19 cellular contexts compared by ENCODE assay signal in the genomic region with DNA sequence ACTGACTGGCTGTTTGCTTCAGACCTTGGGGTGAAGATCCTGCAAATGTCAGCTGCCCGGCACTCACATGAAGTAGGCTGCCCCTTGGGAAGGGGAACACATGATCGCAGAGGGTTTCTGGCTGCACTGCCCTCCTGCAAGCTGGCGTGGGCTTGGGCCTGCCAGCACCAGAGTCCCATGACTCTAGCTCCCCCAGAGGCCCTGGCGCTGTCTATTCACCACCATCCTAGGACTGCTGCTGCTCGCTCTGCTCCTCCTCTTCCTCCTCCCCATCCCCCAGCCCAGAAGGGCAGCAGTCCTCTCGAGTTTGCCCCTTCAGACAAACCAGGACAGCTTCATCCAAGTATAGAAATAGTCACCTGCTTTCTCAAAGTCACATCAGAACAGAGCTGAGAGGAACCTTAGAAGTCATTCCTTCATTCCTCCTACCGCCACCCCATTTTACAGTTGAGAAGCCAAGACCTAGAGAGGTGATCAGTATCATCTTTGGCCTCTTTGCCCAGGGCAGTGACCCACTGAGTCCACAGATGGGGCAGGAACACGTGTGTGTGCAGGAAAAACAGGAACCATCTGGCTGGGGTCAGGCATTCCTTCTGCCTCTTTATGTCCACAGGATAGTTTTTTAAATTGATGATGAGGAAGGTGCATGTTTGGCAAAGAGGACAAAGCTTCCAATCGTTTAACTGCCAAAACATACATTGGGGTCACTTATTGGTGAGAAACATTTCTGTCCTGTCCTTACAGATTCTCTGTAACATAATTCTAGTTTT. TPM values are rescaled to one million over a fixed set of nuclear protein-coding genes. Genes with fewer than 3 reads are reported as not detected.
DNase-seq lines count a peak whose midpoint lies in the region; ATAC-seq and TF ChIP-seq lines count a peak whose summit lies in the region.
"Had no signal": no experiment of that assay in that cellular context is flagged by ENCODE, and none has a peak within 500 bp of the region (broad histone marks: within the 10 kb centered on the region; RNA-seq: fewer than 3 reads in every experiment).

No MANE protein-coding gene starts in this region.

- peak; percentile 10 for DNase-seq in MV-4-11 (lab: John Stamatoyannopoulos, UW)
- peak; percentile 36 for DNase-seq in dermis blood vessel endothelial cell
- peak; percentile 19 to 89 for DNase-seq in lung microvascular endothelial cell (ENCODE audit: low read depth in 2 of 2)
- no peak for DNase-seq in iPS-NIHi11 (ENCODE audit: low spot score)
- DNase-seq: EL; GF-D8; KG1; NCI-H1105; NCI-H146; NCI-H2029; NCI-H2227 treated with DMSO at 0.1 percent for 48 hours; NCI-H510A treated with DMSO at 0.1 percent for 48 hours; NCI-H748 treated with DMSO at 0.1 percent for 48 hours; NK-92 treated with Interleukin-12 subunit alpha and Interleukin-12 subunit beta, amount 100 ng/mL, for 24 hours; SJCRH30 had no signal

- peak overlapping the region; percentile 67 for H3K27ac ChIP-seq in 22Rv1
- H3K27ac ChIP-seq: HL-60, SJCRH30 had no signal

- no peak for ATAC-seq in HG02840 (IDR thresholded peaks at IDR 0.05; ENCODE audit: low FRiP score, unreplicated experiment)
- ATAC-seq in HG03025 (IDR thresholded peaks at IDR 0.05; ENCODE audit: low FRiP score, unreplicated experiment) = no peak

- TF ChIP-seq CTCF in 22Rv1 (IDR thresholded peaks at IDR 0.05) = no peak

RNA-seq across cellular contexts. Expression of a gene that starts 13.2 kb away (rescaled TPM):
- total RNA-seq in dermis blood vessel endothelial cell (21.3 and 26.8 TPM in 2 replicates), lung microvascular endothelial cell (17.9 and 29.8 TPM in 2 replicates)

RNA-seq across cellular contexts. Expression of a gene that starts 13.5 kb away (rescaled TPM):
- total RNA-seq in dermis blood vessel endothelial cell = 18.0 and 20.1 TPM in 2 replicates
- total RNA-seq in lung microvascular endothelial cell = 5.9 and 16.3 TPM in 2 replicates
